ENCODE assay signal across 29 cellular contexts in the genomic region with DNA sequence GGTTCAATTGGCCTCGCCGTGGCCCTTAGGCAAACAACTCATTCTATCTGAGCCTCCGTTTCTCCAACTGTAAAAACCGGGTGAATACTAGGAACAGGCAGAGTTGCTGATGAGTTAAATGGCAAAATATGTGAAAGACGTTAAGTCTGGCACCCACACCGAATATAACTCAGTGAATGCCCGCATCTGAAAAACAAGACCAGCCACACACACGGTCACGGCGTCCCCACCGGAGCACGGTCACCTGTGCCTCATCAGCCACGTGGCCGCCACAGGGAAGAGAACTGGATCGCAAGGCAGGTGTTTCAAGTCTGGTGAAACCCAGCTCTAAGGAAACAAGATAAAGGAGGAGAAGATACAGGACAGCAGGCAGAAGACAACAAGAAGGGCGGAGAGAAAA.
"Had no signal": no experiment of that assay in that cellular context is flagged by ENCODE, and none has a peak within 500 bp of the region (broad histone marks: within the 10 kb centered on the region; RNA-seq: fewer than 3 reads in every experiment).

No MANE protein-coding gene starts in this region.

- H3K27me3 ChIP-seq: colonic mucosa, esophagus muscularis mucosa, gastroesophageal sphincter, heart right ventricle, ovary, sigmoid colon, transverse colon, vagina had no signal

- H3K4me1 Mint-ChIP-seq: nephron had no signal

- H3K4me3 Mint-ChIP-seq: dendritic cell treated with granulocyte-macrophage colony-stimulating factor and Interleukin-4, amounts not matched to agents 40 ng/mL and 50 ng/mL, for 4 days; endodermal cell; nephron; stimulated activated naive B cell treated with anti-CD40 and anti-IgM and Interleukin-4, amounts not matched to agents 10 μg/mL and 1 μg/mL and 100 μg/mL, for 72 hours; stimulated activated naive CD8-positive, alpha-beta T cell treated with anti-CD3 and anti-CD28 coated beads, Interleukin-15, Interleukin-2, amounts not matched to agents 100 ng/mL and 50 ng/mL, for 24 hours had no signal

- H3K27ac Mint-ChIP-seq: dendritic cell treated with granulocyte-macrophage colony-stimulating factor and Interleukin-4, amounts not matched to agents 40 ng/mL and 50 ng/mL, for 4 days; endodermal cell; nephron; stimulated activated naive B cell treated with anti-CD40 and anti-IgM and Interleukin-4, amounts not matched to agents 10 μg/mL and 1 μg/mL and 100 μg/mL, for 72 hours; stimulated activated naive CD8-positive, alpha-beta T cell treated with anti-CD3 and anti-CD28 coated beads, Interleukin-15, Interleukin-2, amounts not matched to agents 100 ng/mL and 50 ng/mL, for 24 hours had no signal

- H3K9me3 ChIP-seq: colonic mucosa, esophagus muscularis mucosa, gastroesophageal sphincter, heart right ventricle, left ventricle myocardium inferior, ovary, psoas muscle, sigmoid colon, thoracic aorta, transverse colon, vagina had no signal

- H3K27me3 Mint-ChIP-seq: dendritic cell treated with granulocyte-macrophage colony-stimulating factor and Interleukin-4, amounts not matched to agents 40 ng/mL and 50 ng/mL, for 4 days; naive thymus-derived CD4-positive, alpha-beta T cell; stimulated activated naive B cell treated with anti-CD40 and anti-IgM and Interleukin-4, amounts not matched to agents 10 μg/mL and 1 μg/mL and 100 μg/mL, for 72 hours; stimulated activated naive CD8-positive, alpha-beta T cell treated with anti-CD3 and anti-CD28 coated beads, Interleukin-15, Interleukin-2, amounts not matched to agents 100 ng/mL and 50 ng/mL, for 24 hours had no signal

- H3K4me3 ChIP-seq: colonic mucosa, esophagus muscularis mucosa, gastroesophageal sphincter, heart right ventricle, left ventricle myocardium inferior, ovary, psoas muscle, sigmoid colon, thoracic aorta, transverse colon, vagina had no signal

- ATAC-seq: foreskin keratinocyte; gastroesophageal sphincter; heart right ventricle; left colon; naive thymus-derived CD4-positive, alpha-beta T cell; psoas muscle; right cardiac atrium; stimulated activated naive B cell treated with anti-CD40 and anti-IgM and Interleukin-4, amounts not matched to agents 10 μg/mL and 1 μg/mL and 100 μg/mL, for 72 hours had no signal

- H3K27ac ChIP-seq: colonic mucosa, epithelial cell of prostate, esophagus muscularis mucosa, foreskin keratinocyte, gastroesophageal sphincter, heart right ventricle, left ventricle myocardium inferior, ovary, psoas muscle, sigmoid colon, thoracic aorta, transverse colon, vagina had no signal

- DNase-seq: colonic mucosa; effector CD8-positive, alpha-beta T cell; endodermal cell; foreskin keratinocyte; heart right ventricle; hippocampal formation; kidney glomerular epithelial cell; left colon; left ventricle myocardium inferior; mesendoderm; midbrain; naive thymus-derived CD4-positive, alpha-beta T cell; nucleus accumbens; ovary; sigmoid colon; stimulated activated CD4-positive, alpha-beta T cell treated with anti-CD3 and anti-CD28 coated beads, Interleukin-2, amount 100 ng/mL, for 24 hours; stimulated activated CD4-positive, alpha-beta T cell treated with anti-CD3 and anti-CD28 coated beads, Interleukin-4, amount 100 ng/mL, for 24 hours; stimulated activated naive B cell treated with anti-CD40 and anti-IgM and Interleukin-4, amounts not matched to agents 10 μg/mL and 1 μg/mL and 100 μg/mL, for 72 hours; transverse colon had no signal

- H3K36me3 ChIP-seq: colonic mucosa, gastroesophageal sphincter, left ventricle myocardium inferior, ovary, sigmoid colon, thoracic aorta, transverse colon, vagina had no signal

- H3K4me1 ChIP-seq: colonic mucosa, foreskin keratinocyte, psoas muscle, sigmoid colon had no signal

- H3K9me3 Mint-ChIP-seq: dendritic cell treated with granulocyte-macrophage colony-stimulating factor and Interleukin-4, amounts not matched to agents 40 ng/mL and 50 ng/mL, for 4 days; endodermal cell; naive thymus-derived CD4-positive, alpha-beta T cell; nephron; stimulated activated naive B cell treated with anti-CD40 and anti-IgM and Interleukin-4, amounts not matched to agents 10 μg/mL and 1 μg/mL and 100 μg/mL, for 72 hours; stimulated activated naive CD8-positive, alpha-beta T cell treated with anti-CD3 and anti-CD28 coated beads, Interleukin-15, Interleukin-2, amounts not matched to agents 100 ng/mL and 50 ng/mL, for 24 hours had no signal
